Comparison of ENCODE assay signal across 26 cellular contexts in the genomic region with DNA sequence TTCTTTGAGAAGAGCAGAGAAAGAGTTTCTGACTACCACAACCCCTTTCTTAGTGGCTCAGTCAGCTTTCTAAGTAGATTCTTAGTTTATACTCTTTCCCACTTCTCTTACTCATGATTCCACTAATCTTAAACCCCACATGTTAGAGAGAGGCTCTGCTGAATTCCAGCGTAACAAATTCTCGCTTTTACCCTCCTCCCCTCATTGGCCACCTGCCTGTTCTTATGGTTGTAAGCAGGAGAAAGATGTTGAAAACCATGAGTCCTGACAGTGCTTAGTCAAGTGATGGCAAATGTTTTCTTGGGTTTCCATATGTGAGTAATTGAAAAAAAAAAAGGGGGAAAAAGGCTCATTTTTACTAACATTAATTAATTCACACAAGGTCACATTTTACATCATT.
"Had no signal": no experiment of that assay in that cellular context is flagged by ENCODE, and none has a peak within 500 bp of the region (broad histone marks: within the 10 kb centered on the region; RNA-seq: fewer than 3 reads in every experiment).

No MANE protein-coding gene starts in this region.

- H3K27me3 ChIP-seq: esophagus muscularis mucosa, gastrocnemius medialis, neutrophil, right lobe of liver, thyroid gland, vagina had no signal

- H3K4me1 ChIP-seq: esophagus muscularis mucosa, gastrocnemius medialis, right lobe of liver, thyroid gland, vagina had no signal

- H3K4me3 Mint-ChIP-seq: mesothelial cell of epicardium; naive B cell; natural killer cell treated with Interleukin-12 subunit alpha and Interleukin-12 subunit beta and Interleukin-15 and Interleukin-18, amount 100 ng/mL, for 72 hours; neural crest cell; stimulated activated naive CD8-positive, alpha-beta T cell treated with anti-CD3 and anti-CD28 coated beads, Interleukin-15, amount 100 ng/mL, for 72 hours had no signal

- H3K9ac ChIP-seq: parathyroid adenoma had no signal

- H3K27me3 Mint-ChIP-seq: naive B cell; natural killer cell treated with Interleukin-12 subunit alpha and Interleukin-12 subunit beta and Interleukin-15 and Interleukin-18, amount 100 ng/mL, for 72 hours; progenitor cell of endocrine pancreas; stimulated activated naive CD8-positive, alpha-beta T cell treated with anti-CD3 and anti-CD28 coated beads, Interleukin-15, amount 100 ng/mL, for 72 hours had no signal

- H2AFZ ChIP-seq: parathyroid adenoma had no signal

- H3K4me1 Mint-ChIP-seq: naive B cell, neural crest cell had no signal

- H3K9me3 Mint-ChIP-seq: naive B cell; natural killer cell treated with Interleukin-12 subunit alpha and Interleukin-12 subunit beta and Interleukin-15 and Interleukin-18, amount 100 ng/mL, for 72 hours; stimulated activated naive CD8-positive, alpha-beta T cell treated with anti-CD3 and anti-CD28 coated beads, Interleukin-15, amount 100 ng/mL, for 72 hours had no signal

- H3K27ac ChIP-seq: coronary artery, esophagus muscularis mucosa, gastrocnemius medialis, neutrophil, right lobe of liver, thyroid gland, vagina had no signal

- H3K27ac Mint-ChIP-seq: mesothelial cell of epicardium; naive B cell; progenitor cell of endocrine pancreas; stimulated activated naive CD8-positive, alpha-beta T cell treated with anti-CD3 and anti-CD28 coated beads, Interleukin-15, amount 100 ng/mL, for 72 hours had no signal

- H3K36me3 ChIP-seq: esophagus muscularis mucosa, gastrocnemius medialis, right lobe of liver, thyroid gland, vagina had no signal

- H3K79me2 ChIP-seq: parathyroid adenoma had no signal

- H3K9me3 ChIP-seq: gastrocnemius medialis, mucosa of descending colon, neutrophil, right lobe of liver, thyroid gland, vagina had no signal

- ATAC-seq: gastrocnemius medialis; left lobe of liver; mucosa of descending colon; natural killer cell treated with Interleukin-12 subunit alpha and Interleukin-12 subunit beta and Interleukin-15 and Interleukin-18, amount 100 ng/mL, for 72 hours; right lobe of liver; stimulated activated naive CD8-positive, alpha-beta T cell treated with anti-CD3 and anti-CD28 coated beads, Interleukin-15, amount 100 ng/mL, for 72 hours had no signal

- H3K4me3 ChIP-seq: coronary artery, esophagus muscularis mucosa, gastrocnemius medialis, lung, mucosa of descending colon, right lobe of liver, thyroid gland, vagina had no signal

- DNase-seq: dermis blood vessel endothelial cell; effector memory CD4-positive, alpha-beta T cell; gastrocnemius medialis; head of caudate nucleus; mesenchymal stem cell; mucosa of descending colon; naive B cell; right lobe of liver; small intestine; stimulated activated CD4-positive, alpha-beta T cell treated with anti-CD3 and anti-CD28 coated beads, Interleukin-15, amount 100 ng/mL, for 24 hours; stimulated activated CD4-positive, alpha-beta T cell treated with anti-CD3 and anti-CD28 coated beads, Interleukin-2, amount 100 ng/mL, for 48 hours; stimulated activated naive CD4-positive, alpha-beta T cell; stimulated activated naive CD8-positive, alpha-beta T cell treated with anti-CD3 and anti-CD28 coated beads, Interleukin-15, amount 100 ng/mL, for 72 hours; thyroid gland; trophoblast cell had no signal

- H3K36me3 Mint-ChIP-seq: mesothelial cell of epicardium; naive B cell; natural killer cell treated with Interleukin-12 subunit alpha and Interleukin-12 subunit beta and Interleukin-15 and Interleukin-18, amount 100 ng/mL, for 72 hours had no signal
